ENCODE assay signal across 1 cellular context in genomic region chr11:68970921-68971636, GRCh38.
TF ChIP-seq lines count a peak whose summit lies in the region.

No MANE protein-coding gene starts in this region.

TF ChIP-seq in WTC11, 78 proteins besides CTCF, POLR2A, EP300 and RAD21 (continued from another document):
- no peak for TF ChIP-seq HMGXB4 (CRISPR knock-in tag; IDR thresholded peaks at IDR 0.05)
- no peak for TF ChIP-seq SMAD4 (CRISPR knock-in tag; IDR thresholded peaks at IDR 0.05)
- no peak for TF ChIP-seq ZNF232 (CRISPR knock-in tag; IDR thresholded peaks at IDR 0.05)
- no peak for TF ChIP-seq SMAD3 (CRISPR knock-in tag; IDR thresholded peaks at IDR 0.05; ENCODE audit: borderline replicate concordance)
- no peak for TF ChIP-seq ZNF512 (CRISPR knock-in tag; IDR thresholded peaks at IDR 0.05; ENCODE audit: borderline replicate concordance)
- no peak for TF ChIP-seq ZMAT4 (CRISPR knock-in tag; IDR thresholded peaks at IDR 0.05)
- no peak for TF ChIP-seq CBFB (CRISPR knock-in tag; IDR thresholded peaks at IDR 0.05; ENCODE audit: low read depth)
- TF ChIP-seq FOXK1 (CRISPR knock-in tag; IDR thresholded peaks at IDR 0.05) = no peak
- no peak for TF ChIP-seq ZNF263 (CRISPR knock-in tag; IDR thresholded peaks at IDR 0.05; ENCODE audit: low read depth)
